Comparison of ENCODE assay signal across 14 cellular contexts in genomic region chr15:82111918-82112317, GRCh38.
DNase-seq lines count a peak whose midpoint lies in the region; ATAC-seq, FAIRE-seq and TF ChIP-seq lines count a peak whose summit lies in the region.
"Had no signal": no experiment of that assay in that cellular context is flagged by ENCODE, and none has a peak within 500 bp of the region (broad histone marks: within the 10 kb centered on the region; RNA-seq: fewer than 3 reads in every experiment).

No MANE protein-coding gene starts in this region.

- no peak overlapping the region for H2AFZ ChIP-seq in smooth muscle cell (ENCODE audit: low read depth)

- CTCF ChIA-PET in BJ (lab: Yijun Ruan, JAX): interaction anchor here (1.0 to 1.9 kb wide), 3 partner anchors 15 to 86 kb away, joined by 4 to 7 read pairs (median 5); no protein-coding TSS in a partner anchor

- no peaks in the 10 kb centered on the region for H3K79me2 ChIP-seq in smooth muscle cell (ENCODE audit: low read depth)

- H3K36me3 ChIP-seq in BJ (ENCODE audit: control insufficient read depth, insufficient read depth, low read length) (no peaks in the 10 kb centered on the region), smooth muscle cell (ENCODE audit: low read depth) (no peaks in the 10 kb centered on the region), small intestine (ENCODE audit: control insufficient read depth in 2 of 2, insufficient read depth in 2 of 2, low read length in 2 of 2) (no peaks in the 10 kb centered on the region)

- no peaks in the 10 kb centered on the region for H3F3A ChIP-seq in smooth muscle cell (ENCODE audit: low read depth)

- POLR2A ChIA-PET in BJ (lab: Charles Lee): no interaction called here

- peak overlapping the region; percentile 71 for H3K27ac ChIP-seq in smooth muscle cell (ENCODE audit: low read depth)
- H3K27ac ChIP-seq in small intestine (ENCODE audit: low read depth in 1 of 2, low read length in 1 of 2): no peak overlapping the region
- H3K27ac ChIP-seq: C4-2B had no signal

- H3K27me3 ChIP-seq in BJ (ENCODE audit: control insufficient read depth, insufficient read depth, low read length): no peaks in the 10 kb centered on the region
- H3K27me3 ChIP-seq in smooth muscle cell (ENCODE audit: low read depth): no peaks in the 10 kb centered on the region
- no peaks in the 10 kb centered on the region for H3K27me3 ChIP-seq in small intestine (ENCODE audit: control insufficient read depth in 2 of 2, insufficient read depth in 2 of 2, low read length in 2 of 2)

- H3K9me3 ChIP-seq in smooth muscle cell (replicated peaks; ENCODE audit: low read depth): no peaks in the 10 kb centered on the region
- H3K9me3 ChIP-seq in small intestine (ENCODE audit: control insufficient read depth, low read depth): no peaks in the 10 kb centered on the region

- no peaks in the 10 kb centered on the region for H4K20me1 ChIP-seq in smooth muscle cell (ENCODE audit: low read depth)

- H3K4me1 ChIP-seq in smooth muscle cell (ENCODE audit: low read depth): no peaks in the 10 kb centered on the region
- no peaks in the 10 kb centered on the region for H3K4me1 ChIP-seq in small intestine (ENCODE audit: control insufficient read depth in 2 of 2, insufficient read depth in 1 of 2, low read depth in 1 of 2, low read length in 1 of 2)

- WGBS in smooth muscle cell (ENCODE audit: low lambda C conversion rate): 54% methylated on average over 9 of the region's 9 CpGs
- 93 to 97% (median 94%) methylated on average over 9 of the region's 9 CpGs for WGBS in small intestine, 3 donors

- peak overlapping the region; percentile 27 for H3K4me2 ChIP-seq in smooth muscle cell

- TF ChIP-seq CTCF in BJ (IDR thresholded peaks at IDR 0.05; ENCODE audit: insufficient read depth, low read depth, low read length) (no peak), fibroblast of mammary gland (conservative IDR thresholded peaks at IDR 0.05; ENCODE audit: control insufficient read depth, insufficient read depth, low read depth, low read length) (no peak), smooth muscle cell (IDR thresholded peaks at IDR 0.05; ENCODE audit: borderline replicate concordance, insufficient read depth, poor library complexity, severe bottlenecking) (no peak)

- no peak overlapping the region for H3K9ac ChIP-seq in smooth muscle cell (ENCODE audit: low read depth)

- H3K4me3 ChIP-seq in BJ (ENCODE audit: low read depth, low read length) (no peak overlapping the region), fibroblast of mammary gland (ENCODE audit: control insufficient read depth, low read depth, low read length) (no peak overlapping the region), smooth muscle cell (no peak overlapping the region), small intestine (ENCODE audit: low read depth in 1 of 2, low read length in 2 of 2) (no peak overlapping the region)

- DNase-seq in BJ (ENCODE audit: low read depth): peak; percentile 59
- DNase-seq in RPMI7951 (ENCODE audit: low read depth): peak; percentile 51
- peak; percentile 42 for DNase-seq in fibroblast of mammary gland (ENCODE audit: low read depth)
- no peak for DNase-seq in smooth muscle cell (lab: John Stamatoyannopoulos, UW; ENCODE audit: unreplicated experiment)
- no peak for DNase-seq in NCI-H1092 treated with DMSO at 0.1 percent for 48 hours (lab: John Stamatoyannopoulos, UW)
- no peak for DNase-seq in small intestine
- DNase-seq: Karpas-422, NCI-H187 treated with DMSO at 0.1 percent for 48 hours, NCI-H446 had no signal

- ATAC-seq in HG02973 (IDR thresholded peaks at IDR 0.05; ENCODE audit: unreplicated experiment): no peak
- ATAC-seq: Right ventricle myocardium inferior had no signal

- FAIRE-seq in small intestine (lab: Jason Lieb, UNC): no peak
- FAIRE-seq: GM12891, H54 had no signal

Comparison
In these comparisons a context has a peak if more than half of its experiments do, and no peak if none do; other contexts are left out.
1. DNase-seq: peak in BJ (single experiment), RPMI7951 (single experiment) and fibroblast of mammary gland (single experiment); none in smooth muscle cell (single experiment), NCI-H1092 treated with DMSO at 0.1 percent for 48 hours (single experiment) and small intestine (single experiment).